ENCODE assay signal across 1 cellular context in the genomic region with DNA sequence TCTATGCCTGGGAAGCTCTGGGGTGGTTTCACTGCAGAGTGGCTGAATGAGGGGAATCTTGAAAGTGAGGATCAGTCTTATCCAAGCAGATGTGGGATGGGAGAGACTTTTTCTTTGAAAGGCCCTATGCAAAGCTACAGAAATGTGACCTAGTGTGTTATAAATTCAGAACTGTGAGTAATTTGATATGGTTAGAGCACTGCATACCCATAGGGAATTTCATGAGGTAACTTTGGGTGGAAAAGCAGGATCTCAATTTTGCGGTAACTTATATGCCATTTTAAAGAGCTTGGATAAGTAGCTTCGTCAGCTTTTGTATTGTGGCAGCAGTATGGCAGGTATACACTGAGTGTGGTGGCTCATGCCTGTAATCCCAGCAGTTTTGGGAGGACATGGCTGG.
TF ChIP-seq lines count a peak whose summit lies in the region.

No MANE protein-coding gene starts in this region.

TF ChIP-seq in WTC11, 78 proteins besides CTCF, POLR2A, EP300 and RAD21 (continued from another document):
- TF ChIP-seq SMAD3 (CRISPR knock-in tag; IDR thresholded peaks at IDR 0.05; ENCODE audit: borderline replicate concordance) (no peak), KAT7 (CRISPR knock-in tag; IDR thresholded peaks at IDR 0.05; ENCODE audit: borderline replicate concordance) (no peak), ATF1 (CRISPR knock-in tag; IDR thresholded peaks at IDR 0.05) (no peak), ZMAT4 (CRISPR knock-in tag; IDR thresholded peaks at IDR 0.05) (no peak), ETV6 (CRISPR knock-in tag; IDR thresholded peaks at IDR 0.05) (no peak), E2F5 (CRISPR knock-in tag; IDR thresholded peaks at IDR 0.05) (no peak)
- TF ChIP-seq, protein P1, sequence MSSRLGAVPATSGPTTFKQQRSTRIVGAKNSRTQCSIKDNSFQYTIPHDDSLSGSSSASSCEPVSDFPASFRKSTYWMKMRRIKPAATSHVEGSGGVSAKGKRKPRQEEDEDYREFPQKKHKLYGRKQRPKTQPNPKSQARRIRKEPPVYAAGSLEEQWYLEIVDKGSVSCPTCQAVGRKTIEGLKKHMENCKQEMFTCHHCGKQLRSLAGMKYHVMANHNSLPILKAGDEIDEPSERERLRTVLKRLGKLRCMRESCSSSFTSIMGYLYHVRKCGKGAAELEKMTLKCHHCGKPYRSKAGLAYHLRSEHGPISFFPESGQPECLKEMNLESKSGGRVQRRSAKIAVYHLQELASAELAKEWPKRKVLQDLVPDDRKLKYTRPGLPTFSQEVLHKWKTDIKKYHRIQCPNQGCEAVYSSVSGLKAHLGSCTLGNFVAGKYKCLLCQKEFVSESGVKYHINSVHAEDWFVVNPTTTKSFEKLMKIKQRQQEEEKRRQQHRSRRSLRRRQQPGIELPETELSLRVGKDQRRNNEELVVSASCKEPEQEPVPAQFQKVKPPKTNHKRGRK (CRISPR knock-in tag; IDR thresholded peaks at IDR 0.05; ENCODE audit: borderline replicate concordance) = no peak
- TF ChIP-seq, protein P2, sequence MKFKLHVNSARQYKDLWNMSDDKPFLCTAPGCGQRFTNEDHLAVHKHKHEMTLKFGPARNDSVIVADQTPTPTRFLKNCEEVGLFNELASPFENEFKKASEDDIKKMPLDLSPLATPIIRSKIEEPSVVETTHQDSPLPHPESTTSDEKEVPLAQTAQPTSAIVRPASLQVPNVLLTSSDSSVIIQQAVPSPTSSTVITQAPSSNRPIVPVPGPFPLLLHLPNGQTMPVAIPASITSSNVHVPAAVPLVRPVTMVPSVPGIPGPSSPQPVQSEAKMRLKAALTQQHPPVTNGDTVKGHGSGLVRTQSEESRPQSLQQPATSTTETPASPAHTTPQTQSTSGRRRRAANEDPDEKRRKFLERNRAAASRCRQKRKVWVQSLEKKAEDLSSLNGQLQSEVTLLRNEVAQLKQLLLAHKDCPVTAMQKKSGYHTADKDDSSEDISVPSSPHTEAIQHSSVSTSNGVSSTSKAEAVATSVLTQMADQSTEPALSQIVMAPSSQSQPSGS (CRISPR knock-in tag; IDR thresholded peaks at IDR 0.05; ENCODE audit: borderline replicate concordance, low read depth) = no peak
- TF ChIP-seq, protein P3, sequence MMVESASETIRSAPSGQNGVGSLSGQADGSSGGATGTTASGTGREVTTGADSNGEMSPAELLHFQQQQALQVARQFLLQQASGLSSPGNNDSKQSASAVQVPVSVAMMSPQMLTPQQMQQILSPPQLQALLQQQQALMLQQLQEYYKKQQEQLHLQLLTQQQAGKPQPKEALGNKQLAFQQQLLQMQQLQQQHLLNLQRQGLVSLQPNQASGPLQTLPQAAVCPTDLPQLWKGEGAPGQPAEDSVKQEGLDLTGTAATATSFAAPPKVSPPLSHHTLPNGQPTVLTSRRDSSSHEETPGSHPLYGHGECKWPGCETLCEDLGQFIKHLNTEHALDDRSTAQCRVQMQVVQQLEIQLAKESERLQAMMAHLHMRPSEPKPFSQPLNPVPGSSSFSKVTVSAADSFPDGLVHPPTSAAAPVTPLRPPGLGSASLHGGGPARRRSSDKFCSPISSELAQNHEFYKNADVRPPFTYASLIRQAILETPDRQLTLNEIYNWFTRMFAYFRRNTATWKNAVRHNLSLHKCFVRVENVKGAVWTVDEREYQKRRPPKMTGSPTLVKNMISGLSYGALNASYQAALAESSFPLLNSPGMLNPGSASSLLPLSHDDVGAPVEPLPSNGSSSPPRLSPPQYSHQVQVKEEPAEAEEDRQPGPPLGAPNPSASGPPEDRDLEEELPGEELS (CRISPR knock-in tag; IDR thresholded peaks at IDR 0.05) = no peak
- TF ChIP-seq, protein P4, sequence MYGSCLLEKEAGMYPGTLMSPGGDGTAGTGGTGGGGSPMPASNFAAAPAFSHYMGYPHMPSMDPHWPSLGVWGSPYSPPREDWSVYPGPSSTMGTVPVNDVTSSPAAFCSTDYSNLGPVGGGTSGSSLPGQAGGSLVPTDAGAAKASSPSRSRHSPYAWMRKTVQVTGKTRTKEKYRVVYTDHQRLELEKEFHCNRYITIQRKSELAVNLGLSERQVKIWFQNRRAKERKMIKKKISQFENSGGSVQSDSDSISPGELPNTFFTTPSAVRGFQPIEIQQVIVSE (CRISPR knock-in tag; IDR thresholded peaks at IDR 0.05; ENCODE audit: borderline replicate concordance) = no peak
- TF ChIP-seq, protein P5, sequence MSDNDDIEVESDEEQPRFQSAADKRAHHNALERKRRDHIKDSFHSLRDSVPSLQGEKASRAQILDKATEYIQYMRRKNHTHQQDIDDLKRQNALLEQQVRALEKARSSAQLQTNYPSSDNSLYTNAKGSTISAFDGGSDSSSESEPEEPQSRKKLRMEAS (CRISPR knock-in tag; IDR thresholded peaks at IDR 0.05) = no peak
